Comparison of ENCODE assay signal across 29 cellular contexts in genomic region chr18:21321711-21322110, GRCh38.
"Had no signal": no experiment of that assay in that cellular context is flagged by ENCODE, and none has a peak within 500 bp of the region (broad histone marks: within the 10 kb centered on the region; RNA-seq: fewer than 3 reads in every experiment).

No MANE protein-coding gene starts in this region.

- DNase-seq: activated CD4-positive, alpha-beta memory T cell treated with anti-CD3 and anti-CD28 coated beads for 36 hours; activated CD4-positive, alpha-beta T cell treated with anti-CD3 and anti-CD28 coated beads for 36 hours; activated CD4-positive, alpha-beta T cell treated with anti-CD3 and anti-CD28 coated beads, Interleukin-2, amount 10 ng/mL, durations not matched to agents 24 days and 14 days; activated CD4-positive, CD25-positive, alpha-beta regulatory T cell; activated CD4-positive, CD25-positive, alpha-beta regulatory T cell treated with anti-CD3 and anti-CD28 coated beads, Interleukin-2, amount 50 U/mL, for 72 hours; activated CD8-positive, alpha-beta memory T cell treated with anti-CD3 and anti-CD28 coated beads, Interleukin-2, amount 10 ng/mL, durations not matched to agents 7 days and 5 days; activated CD8-positive, alpha-beta memory T cell treated with anti-CD3 and anti-CD28 coated beads, Interleukin-2, amount 50 U/mL, for 4 hours; activated CD8-positive, alpha-beta T cell treated with anti-CD3 and anti-CD28 coated beads, Interleukin-2, amount 10 ng/mL, durations not matched to agents 7 days and 5 days; activated effector memory CD4-positive, alpha-beta T cell treated with anti-CD3 and anti-CD28 coated beads, Interleukin-2, amount 50 U/mL, for 16 hours; activated naive CD4-positive, alpha-beta T cell treated with anti-CD3 and anti-CD28 coated beads for 36 hours; activated naive CD8-positive, alpha-beta T cell treated with anti-CD3 and anti-CD28 coated beads for 36 hours; activated naive CD8-positive, alpha-beta T cell treated with anti-CD3 and anti-CD28 coated beads, Interleukin-2, amount 50 U/mL, for 24 hours; activated T-cell treated with anti-CD3 and anti-CD28 coated beads, Interleukin-2, amount 50 U/mL, for 1 hour; activated T-cell treated with anti-CD3 and anti-CD28 coated beads, Interleukin-2, amount 50 U/mL, for 48 hours; adrenal gland; amygdala; aorta; body of pancreas; caudate nucleus; cortex of kidney; dermis blood vessel endothelial cell; effector CD4-positive, alpha-beta T cell; effector memory CD8-positive, alpha-beta T cell; erythroblast; foreskin fibroblast; glutamatergic neuron; heart left ventricle; T-helper 2 cell had no signal

- H3K36me3 ChIP-seq: adrenal gland, esophagus muscularis mucosa, heart left ventricle had no signal

- H3K4me3 ChIP-seq: adrenal gland, body of pancreas, esophagus muscularis mucosa, heart left ventricle had no signal

- H3K4me1 ChIP-seq: adrenal gland, body of pancreas, heart left ventricle had no signal

- H3K27ac ChIP-seq: adrenal gland, body of pancreas, esophagus muscularis mucosa, heart left ventricle had no signal

- ATAC-seq: activated CD4-positive, alpha-beta T cell treated with anti-CD3 and anti-CD28 coated beads for 36 hours; activated CD8-positive, alpha-beta memory T cell treated with anti-CD3 and anti-CD28 coated beads, Interleukin-2, amount 10 ng/mL, durations not matched to agents 7 days and 5 days; activated CD8-positive, alpha-beta T cell treated with anti-CD3 and anti-CD28 coated beads, Interleukin-2, amount 10 ng/mL, durations not matched to agents 7 days and 5 days; activated naive CD8-positive, alpha-beta T cell treated with anti-CD3 and anti-CD28 coated beads, Interleukin-2, amount 50 U/mL, for 24 hours; body of pancreas; effector memory CD8-positive, alpha-beta T cell; heart left ventricle had no signal

- H3K9me3 ChIP-seq: adrenal gland, body of pancreas, esophagus muscularis mucosa had no signal

- H3K27me3 ChIP-seq: adrenal gland, body of pancreas, esophagus muscularis mucosa, heart left ventricle had no signal
